ENCODE assay signal across 28 cellular contexts in the genomic region with DNA sequence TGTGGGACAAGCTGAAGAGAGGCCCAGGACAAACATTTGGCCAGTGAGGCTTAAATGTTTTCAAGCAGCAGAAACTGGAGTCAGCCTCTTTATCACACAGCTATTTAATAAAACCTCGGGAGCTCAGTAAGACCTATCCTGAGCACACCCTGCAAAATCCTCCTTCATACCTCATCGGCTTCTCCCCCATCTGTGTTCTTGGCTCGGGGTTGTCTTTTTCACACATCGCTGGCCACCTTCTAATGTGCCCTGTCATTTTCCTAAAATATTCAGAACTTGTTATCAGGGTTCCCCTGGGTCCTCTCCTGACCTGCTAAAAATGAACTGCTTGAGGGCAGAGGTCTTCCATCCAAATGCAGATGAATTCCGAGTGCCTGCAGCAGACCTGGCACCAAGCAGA.
DNase-seq lines count a peak whose midpoint lies in the region; ATAC-seq and TF ChIP-seq lines count a peak whose summit lies in the region.
"Had no signal": no experiment of that assay in that cellular context is flagged by ENCODE, and none has a peak within 500 bp of the region (broad histone marks: within the 10 kb centered on the region; RNA-seq: fewer than 3 reads in every experiment).

No MANE protein-coding gene starts in this region.

- H3K4me1 Mint-ChIP-seq in Caco-2 (ENCODE audit: low read depth, unreplicated experiment) = no peaks in the 10 kb centered on the region
- H3K4me1 Mint-ChIP-seq: GM23338 had no signal

- POLR2A ChIA-PET in Caco-2 (lab: Charles Lee) = no interaction called here

- H3K36me3 Mint-ChIP-seq in Caco-2 (ENCODE audit: insufficient read depth, unreplicated experiment) = no peaks in the 10 kb centered on the region
- H3K36me3 Mint-ChIP-seq: activated CD8-positive, alpha-beta memory T cell treated with anti-CD3 and anti-CD28 coated beads, Interleukin-2, amount 10 ng/mL, durations not matched to agents 7 days and 5 days; activated naive CD4-positive, alpha-beta T cell treated with anti-CD3 and anti-CD28 coated beads, Interleukin-2, amount 10 ng/mL, durations not matched to agents 7 days and 5 days; naive thymus-derived CD8-positive, alpha-beta T cell had no signal

- H3K4me3 Mint-ChIP-seq in Caco-2 (ENCODE audit: unreplicated experiment) = no peak overlapping the region
- H3K4me3 Mint-ChIP-seq: activated CD8-positive, alpha-beta memory T cell treated with anti-CD3 and anti-CD28 coated beads, Interleukin-2, amount 10 ng/mL, durations not matched to agents 7 days and 5 days; activated naive CD4-positive, alpha-beta T cell treated with anti-CD3 and anti-CD28 coated beads, Interleukin-2, amount 10 ng/mL, durations not matched to agents 7 days and 5 days; GM23338; naive thymus-derived CD8-positive, alpha-beta T cell had no signal

- DNase-seq in DMS 273 treated with DMSO at 0.1 percent for 48 hours (lab: John Stamatoyannopoulos, UW) (peak; percentile 53), NCI-H526 treated with DMSO at 0.1 percent for 48 hours (lab: John Stamatoyannopoulos, UW) (peak; percentile 4), Right ventricle myocardium superior (no peak), renal cortical epithelial cell (ENCODE audit: low read depth) (peak; percentile 27), DMS114 treated with DMSO at 0.1 percent for 48 hours (lab: John Stamatoyannopoulos, UW; ENCODE audit: unreplicated experiment) (no peak), Caco-2 (no peak), NCI-H2196 treated with DMSO at 0.1 percent for 48 hours (lab: John Stamatoyannopoulos, UW; ENCODE audit: unreplicated experiment) (no peak)
- DNase-seq: activated CD4-positive, CD25-positive, alpha-beta regulatory T cell; activated CD8-positive, alpha-beta memory T cell treated with anti-CD3 and anti-CD28 coated beads, Interleukin-2, amount 10 ng/mL, durations not matched to agents 7 days and 5 days; activated naive CD4-positive, alpha-beta T cell treated with anti-CD3 and anti-CD28 coated beads, Interleukin-2, amount 10 ng/mL, durations not matched to agents 7 days and 5 days; amniotic stem cell; foreskin melanocyte; hippocampal formation; midbrain; naive thymus-derived CD8-positive, alpha-beta T cell; NCI-H1417; NCI-H2081; NCI-H510A treated with DMSO at 0.1 percent for 48 hours; occipital lobe; SJCRH30; stimulated activated CD4-positive, alpha-beta T cell treated with anti-CD3 and anti-CD28 coated beads, Interleukin-1b, Interleukin-23, amount 100 ng/mL, for 48 hours; transverse colon had no signal

- H3K4me1 ChIP-seq in Caco-2 = no peaks in the 10 kb centered on the region
- H3K4me1 ChIP-seq: SJCRH30 had no signal

- no peak for TF ChIP-seq CTCF in Caco-2 (IDR thresholded peaks at IDR 0.05; ENCODE audit: insufficient read depth in 1 of 2, low read depth in 1 of 2, low read length in 1 of 2, severe bottlenecking in 1 of 2, unreplicated experiment in 1 of 2)

- peaks cover 18% of the 10 kb centered on the region for H3K27me3 Mint-ChIP-seq in Caco-2 (ENCODE audit: insufficient read depth, unreplicated experiment)

- no peaks in the 10 kb centered on the region for H3K27me3 ChIP-seq in Caco-2 (replicated peaks; ENCODE audit: control insufficient read depth, insufficient read depth, low read length)
- H3K27me3 ChIP-seq: SJCRH30, transverse colon had no signal

- H3K9me3 Mint-ChIP-seq in Caco-2 (ENCODE audit: unreplicated experiment) = no peaks in the 10 kb centered on the region
- H3K9me3 Mint-ChIP-seq: activated naive CD4-positive, alpha-beta T cell treated with anti-CD3 and anti-CD28 coated beads, Interleukin-2, amount 10 ng/mL, durations not matched to agents 7 days and 5 days; GM23338 had no signal

- H3K36me3 ChIP-seq in Caco-2 (ENCODE audit: control insufficient read depth, insufficient read depth, low read length) = no peaks in the 10 kb centered on the region
- H3K36me3 ChIP-seq: SJCRH30, transverse colon had no signal

- no TSS peak for BruUV-seq in Caco-2 (replicated peaks; lab: Mats Ljungman, UMichigan)

- H3K4me3 ChIP-seq in Caco-2 (ENCODE audit: low read depth, low read length) = no peak overlapping the region
- H3K4me3 ChIP-seq: coronary artery, GM23338, SJCRH30, smooth muscle cell, transverse colon had no signal

- intact Hi-C loops in Right ventricle myocardium superior (cut with DNase I) (no loop called here), Caco-2 (cut with micrococcal nuclease; ENCODE audit: unreplicated experiment) (no loop called here)

- H3K27ac Mint-ChIP-seq in Caco-2 (ENCODE audit: unreplicated experiment) = no peak overlapping the region
- H3K27ac Mint-ChIP-seq: activated CD8-positive, alpha-beta memory T cell treated with anti-CD3 and anti-CD28 coated beads, Interleukin-2, amount 10 ng/mL, durations not matched to agents 7 days and 5 days; activated naive CD4-positive, alpha-beta T cell treated with anti-CD3 and anti-CD28 coated beads, Interleukin-2, amount 10 ng/mL, durations not matched to agents 7 days and 5 days; GM23338; naive thymus-derived CD8-positive, alpha-beta T cell had no signal

- CTCF ChIA-PET in Caco-2 (lab: Charles Lee) = interaction anchor here (0.6 kb wide), 1 partner anchor 8 kb away, joined by 3 read pairs; no protein-coding TSS in a partner anchor

- H3K9me3 ChIP-seq in Caco-2 = no peaks in the 10 kb centered on the region
- H3K9me3 ChIP-seq: SJCRH30, transverse colon had no signal

- peak; percentile 30 for ATAC-seq in Right ventricle myocardium superior (ENCODE audit: poor library complexity)
- ATAC-seq: activated CD8-positive, alpha-beta memory T cell treated with anti-CD3 and anti-CD28 coated beads, Interleukin-2, amount 10 ng/mL, durations not matched to agents 7 days and 5 days; esophagus mucosa; GM23338; left lobe of liver; naive thymus-derived CD8-positive, alpha-beta T cell; Panc1 had no signal

Comparison
In these comparisons a context has a peak if more than half of its experiments do, and no peak if none do; other contexts are left out.
1. DNase-seq: peak in DMS 273 treated with DMSO at 0.1 percent for 48 hours (single experiment), NCI-H526 treated with DMSO at 0.1 percent for 48 hours (single experiment) and renal cortical epithelial cell (single experiment); none in Right ventricle myocardium superior (single experiment), DMS114 treated with DMSO at 0.1 percent for 48 hours (single experiment), Caco-2 (0 of 2) and NCI-H2196 treated with DMSO at 0.1 percent for 48 hours (single experiment).